2 cellular contexts compared by ENCODE assay signal in genomic region chr17:28578246-28579195, GRCh38.
TF ChIP-seq lines count a peak whose summit lies in the region.

No MANE protein-coding gene starts in this region.

TF ChIP-seq in endothelial cell of umbilical vein, 7 proteins besides CTCF, POLR2A, EP300 and RAD21:
- no peak for TF ChIP-seq GATA2 (IDR thresholded peaks at IDR 0.05; ENCODE audit: insufficient read depth, insufficient read length, low read depth, low read length)

TF ChIP-seq in HEK293T, 16 proteins besides CTCF, POLR2A, EP300 and RAD21:
- no peak for TF ChIP-seq FOXM1 (IDR thresholded peaks at IDR 0.05; ENCODE audit: borderline replicate concordance)
- TF ChIP-seq HDGF (IDR thresholded peaks at IDR 0.05; ENCODE audit: borderline replicate concordance) = no peak
- TF ChIP-seq NFRKB (IDR thresholded peaks at IDR 0.05) = no peak
- TF ChIP-seq LEF1 (IDR thresholded peaks at IDR 0.05; ENCODE audit: borderline replicate concordance) = no peak
- no peak for TF ChIP-seq FOXA1 (IDR thresholded peaks at IDR 0.05)
- no peak for TF ChIP-seq FOXK2 (IDR thresholded peaks at IDR 0.05)
- no peak for TF ChIP-seq CTBP1 (IDR thresholded peaks at IDR 0.05; ENCODE audit: borderline replicate concordance)
- no peak for TF ChIP-seq ZNF384 (IDR thresholded peaks at IDR 0.05)
- no peak for TF ChIP-seq BHLHE40 (IDR thresholded peaks at IDR 0.05; ENCODE audit: borderline replicate concordance)
